In the genomic region with DNA sequence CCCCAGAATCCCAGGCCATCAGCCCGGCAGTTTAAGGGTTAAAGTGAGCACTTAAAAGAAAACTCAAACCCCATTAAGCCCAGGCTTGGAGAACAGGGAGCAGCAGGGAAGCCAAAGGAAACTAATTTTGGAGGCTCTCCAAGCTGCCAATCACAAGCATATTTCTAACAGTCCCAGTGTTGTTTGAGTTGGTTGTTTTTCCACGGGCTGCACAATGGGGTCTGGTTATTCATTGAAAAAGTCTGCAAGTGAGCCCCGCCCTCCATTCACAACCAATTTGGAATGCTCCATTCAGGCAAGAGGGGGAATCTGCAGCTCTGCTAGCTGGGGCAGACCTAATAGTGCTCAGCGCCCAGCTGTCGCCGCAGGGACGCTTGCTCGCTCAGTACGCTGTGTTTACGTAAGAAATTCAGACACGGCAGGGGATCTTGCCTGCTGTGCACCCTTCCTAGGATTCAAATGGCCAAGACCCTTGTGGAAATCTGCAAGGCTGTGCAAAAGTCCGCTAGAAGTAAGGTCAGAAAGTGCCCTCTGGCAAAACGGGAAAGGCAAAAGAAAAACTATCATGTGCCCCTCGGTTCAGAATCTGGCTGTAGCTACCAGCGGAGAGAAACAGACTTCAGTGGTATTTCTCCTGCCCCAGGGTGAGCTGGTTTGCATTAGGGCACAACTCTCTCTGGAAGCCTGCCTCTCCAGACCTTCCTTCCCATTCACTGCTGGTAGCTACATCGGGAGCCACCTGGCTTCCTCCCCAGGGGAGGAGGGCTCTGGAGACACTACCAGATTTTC, we compare ENCODE assay signal across 8 cellular contexts. TPM values are rescaled to one million over a fixed set of nuclear protein-coding genes. Genes with fewer than 3 reads are reported as not detected.
DNase-seq lines count a peak whose midpoint lies in the region; ATAC-seq, FAIRE-seq and TF ChIP-seq lines count a peak whose summit lies in the region.

No MANE protein-coding gene starts in this region.

- peak; percentile 68 for ATAC-seq in GM19438 (IDR thresholded peaks at IDR 0.05; ENCODE audit: low read depth, unreplicated experiment)
- peak; percentile 49 for ATAC-seq in GM12878
- ATAC-seq in HG03139 (IDR thresholded peaks at IDR 0.05; ENCODE audit: unreplicated experiment), result no peak
- ATAC-seq in HG03045 (IDR thresholded peaks at IDR 0.05; ENCODE audit: unreplicated experiment), result no peak

- H2AFZ ChIP-seq in GM12878 (ENCODE audit: control insufficient read depth, low read depth, low read length), result no peak overlapping the region

- POLR2A ChIA-PET in GM12878 (lab: Charles Lee), result interaction anchor here (0.6 to 1.8 kb wide), 2 partner anchors 11 to 34 kb away, joined by 3 to 4 read pairs; no protein-coding TSS in a partner anchor

- TF ChIP-seq CTCF in GM12878 (IDR thresholded peaks at IDR 0.05 in 2 of 3, conservative IDR thresholded peaks at IDR 0.05 in 1 of 3; ENCODE audit: control insufficient read depth in 2 of 3, extremely low read depth in 1 of 3, insufficient read depth in 1 of 3, low read depth in 3 of 3, low read length in 3 of 3) (no peak), progenitor cell of endocrine pancreas (IDR thresholded peaks at IDR 0.05; ENCODE audit: unreplicated experiment) (no peak)

- H3K9me3 Mint-ChIP-seq in progenitor cell of endocrine pancreas (ENCODE audit: low read depth), result no peaks in the 10 kb centered on the region

- no peak overlapping the region for H3K4me3 ChIP-seq in GM12878

- H3K4me2 ChIP-seq in GM12878 (ENCODE audit: control insufficient read depth, insufficient read depth), result peak overlapping the region; percentile 7; the same call in 1 of the 2 replicates

- no peak for TF ChIP-seq RAD21 in GM12878 (IDR thresholded peaks at IDR 0.05; ENCODE audit: insufficient read depth, low read depth, low read length)

- no peaks in the 10 kb centered on the region for H3K36me3 ChIP-seq in GM12878 (ENCODE audit: control insufficient read depth in 2 of 2, insufficient read depth in 2 of 2, low read length in 1 of 2)

- TF ChIP-seq EP300 in GM12878 (IDR thresholded peaks at IDR 0.05; ENCODE audit: borderline replicate concordance in 1 of 2, control insufficient read depth in 1 of 2, low read depth in 2 of 2, low read length in 2 of 2), result no peak

- 65% methylated on average over 16 of the region's 16 CpGs for WGBS in GM12878 (ENCODE audit: insufficient coverage, insufficient replicate concordance, low lambda C conversion rate, missing lambda C conversion rate)

- DNase-seq in NCI-H2107 treated with DMSO at 0.1 percent for 48 hours (lab: John Stamatoyannopoulos, UW; ENCODE audit: unreplicated experiment) (peak; percentile 98), GM12878 (ENCODE audit: low read depth, low spot score) (no peak), hepatic stellate cell (ENCODE audit: low spot score) (peak; percentile 70), progenitor cell of endocrine pancreas (ENCODE audit: low spot score, unreplicated experiment) (peak; percentile 77), GDM1 (lab: John Stamatoyannopoulos, UW) (no peak)

- no TSS peak for BruUV-seq in GM12878 (replicated peaks; lab: Mats Ljungman, UMichigan)

- H3K27ac Mint-ChIP-seq in progenitor cell of endocrine pancreas, result peak overlapping the region; percentile 98

- H3K4me3 Mint-ChIP-seq in progenitor cell of endocrine pancreas (ENCODE audit: low read depth), result peak overlapping the region; percentile 84

- no peaks in the 10 kb centered on the region; the same call in none of the 2 replicates for H4K20me1 ChIP-seq in GM12878 (ENCODE audit: control insufficient read depth, insufficient read depth)

- no peaks in the 10 kb centered on the region for H3K27me3 Mint-ChIP-seq in progenitor cell of endocrine pancreas

- FAIRE-seq in GM12878 (lab: Jason Lieb, UNC), result no peak

- peaks cover 3% of the 10 kb centered on the region for H3K36me3 Mint-ChIP-seq in progenitor cell of endocrine pancreas (ENCODE audit: insufficient read depth)

- no peak overlapping the region for H3K9ac ChIP-seq in GM12878 (ENCODE audit: control insufficient read depth, insufficient read depth, low read length)

- peaks cover 2 to 4% of the 10 kb centered on the region in 2 experiments; a peak in 3 of 4 replicates for H3K27me3 ChIP-seq in GM12878 (replicated peaks in 1 of 2; ENCODE audit: control insufficient read depth in 2 of 2, insufficient read depth in 2 of 2, low read length in 1 of 2)

- H3K9me3 ChIP-seq in GM12878 (replicated peaks; ENCODE audit: control insufficient read depth, insufficient read depth, low read length), result no peaks in the 10 kb centered on the region

- intact Hi-C loops in GM12878 (cut with micrococcal nuclease; ENCODE audit: unreplicated experiment), result no loop called here

- no peaks in the 10 kb centered on the region for H3K79me2 ChIP-seq in GM12878 (ENCODE audit: control insufficient read depth, insufficient read depth, low read length)

- H3K4me1 ChIP-seq in GM12878 (ENCODE audit: control insufficient read depth, insufficient read depth, low read length), result no peaks in the 10 kb centered on the region; the same call in 1 of the 2 replicates

- RAD21 ChIA-PET in GM12878 (lab: Charles Lee; ENCODE audit: unreplicated experiment), result interaction anchor here (0.6 to 1.0 kb wide), 3 partner anchors 10 to 442 kb away, joined by 3 to 5 read pairs (median 4); no protein-coding TSS in a partner anchor

- peaks cover 56% of the 10 kb centered on the region for H3K4me1 Mint-ChIP-seq in progenitor cell of endocrine pancreas (ENCODE audit: low read depth)

- in situ Hi-C loops in GM12878 (cut with MboI), result no loop called here

- SMC1A ChIA-PET in GM12878 (lab: Charles Lee; ENCODE audit: uncharacterized antibody, unreplicated experiment), result interaction anchor here (0.6 to 2.8 kb wide), 7 partner anchors 10 to 436 kb away, joined by 3 to 6 read pairs (median 3); no protein-coding TSS in a partner anchor

- no peak for TF ChIP-seq POLR2A in GM12878 (IDR thresholded peaks at IDR 0.05; ENCODE audit: low read depth, low read length)

- CTCF ChIA-PET in GM12878 (lab: Yijun Ruan, JAX), result interaction anchor here (0.6 to 1.7 kb wide), 3 partner anchors 14 to 145 kb away, joined by 3 to 4 read pairs (median 4); no protein-coding TSS in a partner anchor

- no peak overlapping the region for H3K27ac ChIP-seq in GM12878 (ENCODE audit: control insufficient read depth, insufficient read depth)

TF ChIP-seq in GM12878, 131 proteins besides CTCF, POLR2A, EP300 and RAD21 (continues in another document):
- TF ChIP-seq, protein P1, sequence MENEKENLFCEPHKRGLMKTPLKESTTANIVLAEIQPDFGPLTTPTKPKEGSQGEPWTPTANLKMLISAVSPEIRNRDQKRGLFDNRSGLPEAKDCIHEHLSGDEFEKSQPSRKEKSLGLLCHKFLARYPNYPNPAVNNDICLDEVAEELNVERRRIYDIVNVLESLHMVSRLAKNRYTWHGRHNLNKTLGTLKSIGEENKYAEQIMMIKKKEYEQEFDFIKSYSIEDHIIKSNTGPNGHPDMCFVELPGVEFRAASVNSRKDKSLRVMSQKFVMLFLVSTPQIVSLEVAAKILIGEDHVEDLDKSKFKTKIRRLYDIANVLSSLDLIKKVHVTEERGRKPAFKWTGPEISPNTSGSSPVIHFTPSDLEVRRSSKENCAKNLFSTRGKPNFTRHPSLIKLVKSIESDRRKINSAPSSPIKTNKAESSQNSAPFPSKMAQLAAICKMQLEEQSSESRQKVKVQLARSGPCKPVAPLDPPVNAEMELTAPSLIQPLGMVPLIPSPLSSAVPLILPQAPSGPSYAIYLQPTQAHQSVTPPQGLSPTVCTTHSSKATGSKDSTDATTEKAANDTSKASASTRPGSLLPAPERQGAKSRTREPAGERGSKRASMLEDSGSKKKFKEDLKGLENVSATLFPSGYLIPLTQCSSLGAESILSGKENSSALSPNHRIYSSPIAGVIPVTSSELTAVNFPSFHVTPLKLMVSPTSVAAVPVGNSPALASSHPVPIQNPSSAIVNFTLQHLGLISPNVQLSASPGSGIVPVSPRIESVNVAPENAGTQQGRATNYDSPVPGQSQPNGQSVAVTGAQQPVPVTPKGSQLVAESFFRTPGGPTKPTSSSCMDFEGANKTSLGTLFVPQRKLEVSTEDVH (IDR thresholded peaks at IDR 0.05; ENCODE audit: low read depth, partially characterized antibody), result no peak
- TF ChIP-seq TAF1 (IDR thresholded peaks at IDR 0.05; ENCODE audit: borderline replicate concordance, low read depth, low read length) (no peak), GATAD2B (conservative IDR thresholded peaks at IDR 0.05; ENCODE audit: low read depth) (no peak), STAT3 (IDR thresholded peaks at IDR 0.05; ENCODE audit: low read depth, low read length) (no peak), TARDBP (IDR thresholded peaks at IDR 0.05; ENCODE audit: borderline replicate concordance) (no peak), TCF7 (IDR thresholded peaks at IDR 0.05; ENCODE audit: borderline replicate concordance) (no peak), SREBF2 (IDR thresholded peaks at IDR 0.05; ENCODE audit: low read length) (no peak), TCF3 (IDR thresholded peaks at IDR 0.05; ENCODE audit: borderline replicate concordance, insufficient read depth, low read depth, low read length) (no peak), RBBP5 (conservative IDR thresholded peaks at IDR 0.05) (no peak)

RNA-seq across cellular contexts. Expression of a gene that starts 11.0 kb away (rescaled TPM):
- total RNA-seq in GM12878 (2013; cell fraction: nucleolus; rRNA removed), result 39.6 and 39.8 TPM in 2 replicates
- total RNA-seq in GM12878 (2014; rRNA removed) (8.1 and 8.3 TPM in 2 replicates), GM12878 (2014; rRNA removed; fragmentation: Illumina TruSeq; extraction: Trizol) (5.9 and 6.3 TPM in 2 replicates), GM12878 (2021) (10.6 and 12.5 TPM in 2 replicates), progenitor cell of endocrine pancreas (51.3 and 54.1 TPM in 2 replicates)
- polyA plus RNA-seq in GM12878 (2011; ENCODE audit: low read depth), result 2.9 TPM
- polyA plus RNA-seq in GM12878 (2011; rRNA removed) (5.4 and 6.0 TPM in 2 replicates), GM12878 (2014; fragmentation: Illumina TruSeq; extraction: Trizol) (6.7 and 7.8 TPM in 2 replicates), GM12878 (2014; fragmentation: Nextera tagmentation; extraction: Ambion mirVana) (1 to 10 TPM; 5.0 to 5.4 TPM), GM12878 (2014; rRNA removed) (7.0 and 7.8 TPM in 2 replicates), GM12878 (2016; fragmentation: Nextera tagmentation; extraction: Ambion mirVana) (10 to 100 TPM; 14.5 to 18.4 TPM)
- polyA plus RNA-seq in GM12878 (2011; cell fraction: cytosol; rRNA removed), result 4.1 and 5.4 TPM in 2 replicates
- polyA plus RNA-seq in GM12878 (2011; cell fraction: nucleus; rRNA removed), result 2.9 and 3.9 TPM in 2 replicates
- 4.4 and 6.2 TPM in 2 replicates for polyA plus RNA-seq in GM12878 (2012)
- 5.2 and 6.5 TPM in 2 replicates for polyA minus RNA-seq in GM12878 (2011; rRNA and poly(A)+ RNA removed)
- polyA minus RNA-seq in GM12878 (2011; cell fraction: cytosol; rRNA and poly(A)+ RNA removed), result 4.5 and 4.9 TPM in 2 replicates
- 2.9 and 8.4 TPM in 2 replicates for polyA minus RNA-seq in GM12878 (2011; cell fraction: nucleus; rRNA and poly(A)+ RNA removed)

Comparison
In these comparisons a context has a peak if more than half of its experiments do, and no peak if none do; other contexts are left out.
1. ATAC-seq: peak in GM19438 (single experiment) and GM12878 (single experiment); none in HG03139 (single experiment) and HG03045 (single experiment).
2. DNase-seq: peak in NCI-H2107 treated with DMSO at 0.1 percent for 48 hours (single experiment), hepatic stellate cell (single experiment) and progenitor cell of endocrine pancreas (single experiment); none in GM12878 (single experiment) and GDM1 (single experiment).